In genomic region chr18:13500891-13501887, GRCh38 we compare ENCODE assay signal across 8 cellular contexts.
DNase-seq lines count a peak whose midpoint lies in the region; ATAC-seq and TF ChIP-seq lines count a peak whose summit lies in the region.

No MANE protein-coding gene starts in this region.

- H3K27me3 ChIP-seq in brain microvascular endothelial cell (replicated peaks) (no peaks in the 10 kb centered on the region), kidney epithelial cell (ENCODE audit: control insufficient read depth, insufficient read depth, low read length) (no peaks in the 10 kb centered on the region), upper lobe of left lung (no peaks in the 10 kb centered on the region)

- H3K9me3 Mint-ChIP-seq in activated naive CD4-positive, alpha-beta T cell treated with anti-CD3 and anti-CD28 coated beads, Interleukin-2, amount 50 U/mL, for 72 hours = peaks cover 5 to 13% of the 10 kb centered on the region in 2 donors

- H3K4me1 ChIP-seq in upper lobe of left lung = peaks cover 13 to 35% (median 21%) of the 10 kb centered on the region in 4 donors

- H3K4me3 ChIP-seq in brain microvascular endothelial cell (ENCODE audit: low read depth, low read length) (no peak overlapping the region), kidney epithelial cell (ENCODE audit: low read depth, low read length) (no peak overlapping the region), upper lobe of left lung (no peak overlapping the region)

- DNase-seq in ACHN = peak; percentile 70
- DNase-seq in M059J (ENCODE audit: low read depth) = peak; percentile 81
- DNase-seq in brain microvascular endothelial cell = peak; percentile 33
- DNase-seq in kidney epithelial cell (ENCODE audit: low read depth) = peak; percentile 85
- peak in 1 of 2 donors; percentile 42 for DNase-seq in upper lobe of left lung
- DNase-seq in SKM-1 treated with dmso at 0.1 percent for 144 hours (lab: John Stamatoyannopoulos, UW; ENCODE audit: unreplicated experiment) = no peak
- DNase-seq in activated naive CD4-positive, alpha-beta T cell treated with anti-CD3 and anti-CD28 coated beads, Interleukin-2, amount 50 U/mL, for 72 hours (ENCODE audit: low spot score in 2 of 2) = no peak

- TF ChIP-seq CTCF in brain microvascular endothelial cell (IDR thresholded peaks at IDR 0.05; ENCODE audit: low read depth, low read length, missing control alignments) (no peak), kidney epithelial cell (IDR thresholded peaks at IDR 0.05; ENCODE audit: insufficient read depth, low read length, poor library complexity, severe bottlenecking) (no peak), upper lobe of left lung (IDR thresholded peaks at IDR 0.05) (no peak)

- no peak for TF ChIP-seq EP300 in upper lobe of left lung (IDR thresholded peaks at IDR 0.05)

- H3K36me3 ChIP-seq in brain microvascular endothelial cell (replicated peaks) = no peaks in the 10 kb centered on the region
- no peaks in the 10 kb centered on the region for H3K36me3 ChIP-seq in kidney epithelial cell (ENCODE audit: control insufficient read depth, insufficient read depth, low read length)
- H3K36me3 ChIP-seq in upper lobe of left lung = no peaks in the 10 kb centered on the region

- peak overlapping the region in 1 of 2 donors; percentile 16 for H3K27ac Mint-ChIP-seq in activated naive CD4-positive, alpha-beta T cell treated with anti-CD3 and anti-CD28 coated beads, Interleukin-2, amount 50 U/mL, for 72 hours

- peaks cover 0 to 4% (median 0%) of the 10 kb centered on the region in 4 donors for H3K9me3 ChIP-seq in upper lobe of left lung

- ATAC-seq in upper lobe of left lung (ENCODE audit: low FRiP score in 2 of 2) = peak; percentile 78 to 90
- no peak for ATAC-seq in GM18873 (IDR thresholded peaks at IDR 0.05; ENCODE audit: low FRiP score, unreplicated experiment)
- no peak for ATAC-seq in activated naive CD4-positive, alpha-beta T cell treated with anti-CD3 and anti-CD28 coated beads, Interleukin-2, amount 50 U/mL, for 72 hours

- in situ Hi-C loops in ACHN (cut with HindIII; ENCODE audit: low pct_ligation_motif_present, low pct_unique_long_range_greater_than_20kb, low sequenced_read_pairs) (no loop called here), brain microvascular endothelial cell (cut with HindIII; ENCODE audit: low pct_ligation_motif_present, low sequenced_read_pairs) (no loop called here)

- whole genome bisulfite sequencing in upper lobe of left lung, 2 donors = 47 to 49% methylated on average over 16 of the region's 16 CpGs

- H3K27ac ChIP-seq in brain microvascular endothelial cell (no peak overlapping the region), upper lobe of left lung (peak overlapping the region in 1 of 4 donors; percentile 73)

- H3K36me3 Mint-ChIP-seq in activated naive CD4-positive, alpha-beta T cell treated with anti-CD3 and anti-CD28 coated beads, Interleukin-2, amount 50 U/mL, for 72 hours = peaks cover 23 to 26% of the 10 kb centered on the region in 2 donors

- no peak for TF ChIP-seq POLR2A in upper lobe of left lung (IDR thresholded peaks at IDR 0.05)

Comparison
In these comparisons a context has a peak if more than half of its experiments do, and no peak if none do; other contexts are left out.
1. DNase-seq: peak in ACHN (single experiment), M059J (single experiment), brain microvascular endothelial cell (single experiment) and kidney epithelial cell (single experiment); none in SKM-1 treated with dmso at 0.1 percent for 144 hours (single experiment) and activated naive CD4-positive, alpha-beta T cell treated with anti-CD3 and anti-CD28 coated beads, Interleukin-2, amount 50 U/mL, for 72 hours (0 of 2).
2. ATAC-seq: peak in upper lobe of left lung (2 of 2); none in GM18873 (single experiment) and activated naive CD4-positive, alpha-beta T cell treated with anti-CD3 and anti-CD28 coated beads, Interleukin-2, amount 50 U/mL, for 72 hours (0 of 2).